Comparison of ENCODE assay signal across 1 cellular context in genomic region chr3:56137406-56137805, GRCh38.
TF ChIP-seq lines count a peak whose summit lies in the region.

No MANE protein-coding gene starts in this region.

TF ChIP-seq in GM23338, 12 proteins besides CTCF, POLR2A, EP300 and RAD21 (continued from another document):
- TF ChIP-seq ZNF462 (CRISPR knock-in tag; IDR thresholded peaks at IDR 0.05) (no peak), ZNF114 (CRISPR knock-in tag; IDR thresholded peaks at IDR 0.05) (no peak), NANOG (IDR thresholded peaks at IDR 0.05; ENCODE audit: borderline replicate concordance) (no peak), CREB1 (CRISPR knock-in tag; IDR thresholded peaks at IDR 0.05; ENCODE audit: low read depth) (no peak)
